ENCODE assay signal across 1 cellular context in genomic region chr22:31895317-31896133, GRCh38.
TF ChIP-seq lines count a peak whose summit lies in the region.

No MANE protein-coding gene starts in this region.

TF ChIP-seq in K562, 482 proteins besides CTCF, POLR2A, EP300 and RAD21 (continued from another document and continues in another):
- TF ChIP-seq CBFA2T2 (conservative IDR thresholded peaks at IDR 0.05): peak; percentile 96
- TF ChIP-seq REST (CRISPR knock-in tag; IDR thresholded peaks at IDR 0.05; ENCODE audit: low read depth): no peak
- TF ChIP-seq ETV6 (IDR thresholded peaks at IDR 0.05; ENCODE audit: borderline replicate concordance in 1 of 2, low read depth in 2 of 2, low read length in 1 of 2): no peak; a peak in 1 of 4 replicates
- no peak for TF ChIP-seq ETV6 (CRISPR knock-in tag; IDR thresholded peaks at IDR 0.05; ENCODE audit: borderline replicate concordance)
- no peak for TF ChIP-seq ZBTB12 (CRISPR knock-in tag; IDR thresholded peaks at IDR 0.05)
- no peak for TF ChIP-seq MLX (CRISPR knock-in tag; conservative IDR thresholded peaks at IDR 0.05)
- TF ChIP-seq CREB1 (IDR thresholded peaks at IDR 0.05): peak; percentile 57; the same call in 1 of the 2 replicates
- no peak for TF ChIP-seq CREB1 (CRISPR knock-in tag; IDR thresholded peaks at IDR 0.05)
- TF ChIP-seq SIX5 (IDR thresholded peaks at IDR 0.05; ENCODE audit: borderline replicate concordance in 1 of 2, insufficient read depth in 1 of 2, low read depth in 1 of 2, low read length in 2 of 2): no peak
- TF ChIP-seq GTF2B (IDR thresholded peaks at IDR 0.05; ENCODE audit: extremely low read depth, insufficient read length): no peak
- no peak for TF ChIP-seq ZNF830 (CRISPR knock-in tag; IDR thresholded peaks at IDR 0.05)
- no peak for TF ChIP-seq HMG20A (CRISPR knock-in tag; conservative IDR thresholded peaks at IDR 0.05)
- TF ChIP-seq ZBTB9 (CRISPR knock-in tag; IDR thresholded peaks at IDR 0.05): no peak
- TF ChIP-seq SRSF9 (IDR thresholded peaks at IDR 0.05; ENCODE audit: borderline replicate concordance, low read depth, low read length): no peak
- TF ChIP-seq DEAF1 (CRISPR knock-in tag; IDR thresholded peaks at IDR 0.05): no peak
- TF ChIP-seq TFAP4 (CRISPR knock-in tag; IDR thresholded peaks at IDR 0.05; ENCODE audit: borderline replicate concordance): peak; percentile 75
- TF ChIP-seq MAFF (IDR thresholded peaks at IDR 0.05; ENCODE audit: low read length): peak; percentile 69; the same call in 1 of the 2 replicates
- no peak for TF ChIP-seq USF1 (CRISPR knock-in tag; IDR thresholded peaks at IDR 0.05)
- TF ChIP-seq FOXJ2 (tag; IDR thresholded peaks at IDR 0.05): no peak
- TF ChIP-seq RFX7 (CRISPR knock-in tag; IDR thresholded peaks at IDR 0.05): no peak
- no peak for TF ChIP-seq RFX5 (IDR thresholded peaks at IDR 0.05; ENCODE audit: low read depth, low read length)
- TF ChIP-seq CGGBP1 (CRISPR knock-in tag; IDR thresholded peaks at IDR 0.05): no peak
- TF ChIP-seq ZNF347 (CRISPR knock-in tag; IDR thresholded peaks at IDR 0.05; ENCODE audit: low read depth): no peak
- TF ChIP-seq BRD9 (IDR thresholded peaks at IDR 0.05; ENCODE audit: low read depth, partially characterized antibody): no peak
- TF ChIP-seq CHD4 (IDR thresholded peaks at IDR 0.05; ENCODE audit: insufficient read depth, insufficient replicate concordance, low read depth, low read length, poor library complexity, severe bottlenecking): no peak
- TF ChIP-seq BHLHE40 (IDR thresholded peaks at IDR 0.05; ENCODE audit: low read length): peak; percentile 22; the same call in 1 of the 2 replicates
- TF ChIP-seq ZNF778 (CRISPR knock-in tag; IDR thresholded peaks at IDR 0.05): no peak
- TF ChIP-seq ZC3H8 (IDR thresholded peaks at IDR 0.05): no peak
- TF ChIP-seq FOS (IDR thresholded peaks at IDR 0.05; ENCODE audit: extremely low read depth, insufficient read length): no peak
- 0 out of 4 replicates have a peak, but pooled peaks of 1 of the 2 experiments have one; percentile 11 for TF ChIP-seq FOXK2 (conservative IDR thresholded peaks at IDR 0.05 in 1 of 2, IDR thresholded peaks at IDR 0.05 in 1 of 2; ENCODE audit: low read depth in 2 of 2)
- no peak; a peak in 1 of 4 replicates for TF ChIP-seq ZNF318 (IDR thresholded peaks at IDR 0.05; ENCODE audit: borderline replicate concordance in 1 of 2, low read depth in 1 of 2)
- no peak for TF ChIP-seq RAD51 (IDR thresholded peaks at IDR 0.05; ENCODE audit: borderline replicate concordance, low read depth)
- TF ChIP-seq ETS1 (conservative IDR thresholded peaks at IDR 0.05; ENCODE audit: control insufficient read depth, low read depth, low read length): no peak
- TF ChIP-seq ARHGAP35 (IDR thresholded peaks at IDR 0.05; ENCODE audit: partially characterized antibody): no peak
- no peak for TF ChIP-seq NRF1 (conservative IDR thresholded peaks at IDR 0.05 in 1 of 2, IDR thresholded peaks at IDR 0.05 in 1 of 2)
- TF ChIP-seq TRIM28 (IDR thresholded peaks at IDR 0.05): peak; percentile 15; the same call in 1 of the 2 replicates
- TF ChIP-seq GTF2A2 (tag; IDR thresholded peaks at IDR 0.05): no peak
- TF ChIP-seq C11orf30 (IDR thresholded peaks at IDR 0.05; ENCODE audit: low read depth): peak; percentile 73; the same call in 1 of the 2 replicates
- TF ChIP-seq PTBP1 (IDR thresholded peaks at IDR 0.05; ENCODE audit: low read depth, low read length): no peak
- peak; percentile 81 for TF ChIP-seq FOXM1 (IDR thresholded peaks at IDR 0.05; ENCODE audit: low read depth)
- no peak for TF ChIP-seq FOXM1 (CRISPR knock-in tag; IDR thresholded peaks at IDR 0.05; ENCODE audit: low read depth)
